In genomic region chr12:55705802-55706402, GRCh38 we compare ENCODE assay signal across 8 cellular contexts. TPM values are rescaled to one million over a fixed set of nuclear protein-coding genes. Genes with fewer than 3 reads are reported as not detected.
A peak's percentile ranks its signal among the peaks of the same experiment; 100 is the strongest.
DNase-seq lines count a peak whose midpoint lies in the region; ATAC-seq, FAIRE-seq and TF ChIP-seq lines count a peak whose summit lies in the region.

No MANE protein-coding gene starts in this region.

- TF ChIP-seq CTCF in GM12865 (IDR thresholded peaks at IDR 0.05; ENCODE audit: insufficient read depth, low read depth, low read length, missing control alignments) (peak; percentile 42), foreskin keratinocyte (conservative IDR thresholded peaks at IDR 0.05) (peak; percentile 43)

- no peaks in the 10 kb centered on the region for H3K4me1 ChIP-seq in foreskin keratinocyte

- H3K4me3 ChIP-seq in GM12865 (ENCODE audit: low read depth, low read length) (no peak overlapping the region), skeletal muscle cell (ENCODE audit: low read depth, low read length) (peak overlapping the region; percentile 57)

- intact Hi-C loops in posterior vena cava (cut with DNase I): loop anchor here in 1 of 2 donors (5.0 kb wide), 1 partner anchor 1444 kb away; no protein-coding TSS in a partner anchor

- DNase-seq in GM12865 (ENCODE audit: low read depth) (peak; percentile 29), NCI-H69 (lab: John Stamatoyannopoulos, UW) (peak; percentile 36), foreskin keratinocyte (no peak), skeletal muscle cell (ENCODE audit: low read depth) (no peak), NCI-H1092 treated with DMSO at 0.1 percent for 48 hours (lab: John Stamatoyannopoulos, UW) (no peak), posterior vena cava (ENCODE audit: low spot score) (no peak), HTR-8/SVneo (ENCODE audit: insufficient read length, low spot score) (no peak)

- ATAC-seq in foreskin keratinocyte (peak; percentile 16), GM19023 (IDR thresholded peaks at IDR 0.05; ENCODE audit: unreplicated experiment) (no peak)

- FAIRE-seq in HTR-8/SVneo (lab: Jason Lieb, UNC): no peak

- H3K27ac ChIP-seq in foreskin keratinocyte: no peak overlapping the region

- H3K27me3 ChIP-seq in foreskin keratinocyte: peaks cover 64% of the 10 kb centered on the region

RNA-seq across cellular contexts. Expression of gene ITGA7, which starts 1.8 kb away (rescaled TPM):
- 0.42 and 0.44 TPM in 2 replicates for total RNA-seq in foreskin keratinocyte
- 0.22 and 0.32 TPM in 2 replicates for polyA plus RNA-seq in foreskin keratinocyte
- 100 to 1,000 TPM; 497 to 570 TPM for total RNA-seq in posterior vena cava

RNA-seq across cellular contexts. Expression of gene BLOC1S1, which starts 9.9 kb away (rescaled TPM):
- total RNA-seq in foreskin keratinocyte: 107 and 121 TPM in 2 replicates
- 153 and 177 TPM in 2 replicates for polyA plus RNA-seq in foreskin keratinocyte
- 100 to 1,000 TPM; 115 to 118 TPM for total RNA-seq in posterior vena cava

RNA-seq across cellular contexts. Expression of gene RDH5, which starts 14.3 kb away (rescaled TPM):
- total RNA-seq in foreskin keratinocyte: 1.4 and 1.5 TPM in 2 replicates
- 0.76 and 1.0 TPM in 2 replicates for polyA plus RNA-seq in foreskin keratinocyte
- total RNA-seq in posterior vena cava: 10 to 100 TPM; 19.2 to 39.7 TPM

RNA-seq across cellular contexts. Expression of gene CD63, which starts 22.9 kb away (rescaled TPM):
- total RNA-seq in foreskin keratinocyte (600 and 634 TPM in 2 replicates), posterior vena cava (1,000 to 10,000 TPM; 1,385 to 1,570 TPM)
- 700 and 759 TPM in 2 replicates for polyA plus RNA-seq in foreskin keratinocyte

RNA-seq across cellular contexts. Expression of gene GDF11, which starts 37.0 kb away (rescaled TPM):
- total RNA-seq in foreskin keratinocyte (7.9 and 9.0 TPM in 2 replicates), posterior vena cava (10 to 100 TPM in 1 of 2 donors, 1 to 10 TPM in 1; 8.4 to 11.0 TPM)
- 7.9 and 8.5 TPM in 2 replicates for polyA plus RNA-seq in foreskin keratinocyte

Comparison
In these comparisons a context has a peak if more than half of its experiments do, and no peak if none do; other contexts are left out.
1. DNase-seq: peak in GM12865 (single experiment) and NCI-H69 (single experiment); none in foreskin keratinocyte (0 of 2), skeletal muscle cell (single experiment), NCI-H1092 treated with DMSO at 0.1 percent for 48 hours (single experiment), posterior vena cava (single experiment) and HTR-8/SVneo (single experiment).
2. RNA of gene ITGA7, which starts 1.8 kb away (total RNA-seq): 497 to 570 TPM in posterior vena cava; 0.42 to 0.44 TPM in foreskin keratinocyte; every median in the first group is over 100 times any median in the second.